In the genomic region with DNA sequence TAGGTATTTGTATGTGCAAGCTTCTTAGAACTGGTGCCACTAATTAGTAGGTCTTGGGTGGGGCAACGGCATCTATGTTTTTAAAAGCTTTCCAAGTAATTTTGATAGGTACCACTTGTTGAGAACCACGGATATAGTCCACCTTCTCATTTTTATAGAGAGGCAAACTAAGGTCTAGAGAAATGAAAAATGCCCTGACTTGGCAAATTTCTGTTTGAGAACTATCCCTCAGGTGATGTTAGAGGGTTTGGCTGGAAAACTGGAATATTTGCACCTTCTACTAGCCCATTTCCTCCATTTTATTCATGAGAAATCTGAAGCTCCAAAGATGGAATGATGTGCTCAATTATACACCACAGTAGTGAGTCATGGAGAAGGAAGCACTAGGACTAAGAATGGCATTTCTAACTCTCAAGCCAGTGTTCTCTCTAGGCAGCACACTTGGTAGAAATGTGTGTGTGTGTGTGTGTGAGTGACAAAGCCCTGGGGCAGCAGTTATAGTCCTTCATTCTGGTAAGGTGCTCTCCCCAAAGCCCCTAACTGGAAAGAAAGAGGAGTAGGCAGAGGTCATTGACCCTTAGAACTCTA, we compare ENCODE assay signal across 17 cellular contexts. TPM values are rescaled to one million over a fixed set of nuclear protein-coding genes. Genes with fewer than 3 reads are reported as not detected.
A peak's percentile ranks its signal among the peaks of the same experiment; 100 is the strongest.
DNase-seq lines count a peak whose midpoint lies in the region; ATAC-seq and TF ChIP-seq lines count a peak whose summit lies in the region.
"Had no signal": no experiment of that assay in that cellular context is flagged by ENCODE, and none has a peak within 500 bp of the region (broad histone marks: within the 10 kb centered on the region; RNA-seq: fewer than 3 reads in every experiment).

No MANE protein-coding gene starts in this region.

- H3K27ac ChIP-seq in CD4-positive, alpha-beta T cell (ENCODE audit: low read depth, low read length), result no peak overlapping the region
- H3K27ac ChIP-seq: uterus had no signal

- peak overlapping the region; percentile 58 for H3K4me3 Mint-ChIP-seq in CD4-positive, alpha-beta T cell
- H3K4me3 Mint-ChIP-seq in naive thymus-derived CD8-positive, alpha-beta T cell, result peak overlapping the region in 4 of 10 donors; percentile 29 to 62 (median 48)
- H3K4me3 Mint-ChIP-seq in stimulated activated memory B cell treated with anti-CD40 and anti-IgM and Interleukin-4, amounts not matched to agents 10 μg/mL and 1 μg/mL and 100 μg/mL, for 72 hours, result no peak overlapping the region
- H3K4me3 Mint-ChIP-seq in activated T-cell treated with anti-CD3 and anti-CD28 coated beads, Interleukin-2, amount 50 U/mL, for 72 hours, result no peak overlapping the region

- H3K9me3 ChIP-seq in CD4-positive, alpha-beta T cell (ENCODE audit: control insufficient read depth, low read length), result no peaks in the 10 kb centered on the region
- H3K9me3 ChIP-seq: uterus had no signal

- no peak for TF ChIP-seq CTCF in CD4-positive, alpha-beta T cell (IDR thresholded peaks at IDR 0.05)
- no peak for TF ChIP-seq CTCF in choroid plexus epithelial cell (conservative IDR thresholded peaks at IDR 0.05; ENCODE audit: low read depth, low read length)

- no peaks in the 10 kb centered on the region for H3K27me3 ChIP-seq in CD4-positive, alpha-beta T cell (ENCODE audit: control insufficient read depth, insufficient read depth, low read length)
- H3K27me3 ChIP-seq: uterus had no signal

- H3K27ac Mint-ChIP-seq in CD4-positive, alpha-beta T cell, result peak overlapping the region; percentile 36
- peak overlapping the region in 6 of 10 donors; percentile 37 to 85 (median 68) for H3K27ac Mint-ChIP-seq in naive thymus-derived CD8-positive, alpha-beta T cell
- H3K27ac Mint-ChIP-seq in stimulated activated memory B cell treated with anti-CD40 and anti-IgM and Interleukin-4, amounts not matched to agents 10 μg/mL and 1 μg/mL and 100 μg/mL, for 72 hours, result no peak overlapping the region
- H3K27ac Mint-ChIP-seq in activated T-cell treated with anti-CD3 and anti-CD28 coated beads, Interleukin-2, amount 50 U/mL, for 72 hours, result no peak overlapping the region

- no peak for ATAC-seq in CD4-positive, alpha-beta T cell (ENCODE audit: poor library complexity)
- ATAC-seq in naive thymus-derived CD8-positive, alpha-beta T cell, result no peak
- no peak for ATAC-seq in stimulated activated memory B cell treated with anti-CD40 and anti-IgM and Interleukin-4, amounts not matched to agents 10 μg/mL and 1 μg/mL and 100 μg/mL, for 72 hours
- ATAC-seq in GM19467 (IDR thresholded peaks at IDR 0.05; ENCODE audit: unreplicated experiment), result no peak
- no peak for ATAC-seq in activated T-cell treated with anti-CD3 and anti-CD28 coated beads, Interleukin-2, amount 50 U/mL, for 72 hours (replicated peaks in 1 of 2)
- ATAC-seq: Panc1 had no signal

- H3K4me3 ChIP-seq in choroid plexus epithelial cell (ENCODE audit: low read depth, low read length), result no peak overlapping the region
- H3K4me3 ChIP-seq: uterus had no signal

- DNase-seq in CD4-positive, alpha-beta T cell, result no peak
- DNase-seq in HT1080 (ENCODE audit: low read depth), result peak; percentile 64
- peak; percentile 54 for DNase-seq in choroid plexus epithelial cell (ENCODE audit: low read depth)
- DNase-seq in naive thymus-derived CD8-positive, alpha-beta T cell, result no peak
- DNase-seq in activated T-cell treated with anti-CD3 and anti-CD28 coated beads, Interleukin-2, amount 50 U/mL, for 72 hours, result no peak
- DNase-seq: activated CD4-positive, CD25-positive, alpha-beta regulatory T cell; activated gamma-delta T cell; effector CD8-positive, alpha-beta T cell; Kasumi-1; NCI-H1694 treated with DMSO at 0.1 percent for 48 hours; NCI-H524 treated with DMSO at 0.1 percent for 48 hours; T-helper 1 cell; uterus had no signal

- intact Hi-C loops in CD4-positive, alpha-beta T cell (cut with DNase I, micrococcal nuclease), result loop anchor here in 1 of 2 experiments (5.0 kb wide), 2 partner anchors 374 to 421 kb away; a partner anchor contains a TSS

- CTCF ChIA-PET in CD4-positive, alpha-beta T cell (lab: Charles Lee), result interaction anchor here (1.6 to 2.3 kb wide), 2 partner anchors 25 to 31 kb away, joined by 6 read pairs; no protein-coding TSS in a partner anchor

- H3K9me3 Mint-ChIP-seq in CD4-positive, alpha-beta T cell, result no peaks in the 10 kb centered on the region
- H3K9me3 Mint-ChIP-seq in naive thymus-derived CD8-positive, alpha-beta T cell, result no peaks in the 10 kb centered on the region
- H3K9me3 Mint-ChIP-seq in stimulated activated memory B cell treated with anti-CD40 and anti-IgM and Interleukin-4, amounts not matched to agents 10 μg/mL and 1 μg/mL and 100 μg/mL, for 72 hours, result no peaks in the 10 kb centered on the region
- H3K9me3 Mint-ChIP-seq in activated T-cell treated with anti-CD3 and anti-CD28 coated beads, Interleukin-2, amount 50 U/mL, for 72 hours, result no peaks in the 10 kb centered on the region

- H3K27me3 Mint-ChIP-seq in CD4-positive, alpha-beta T cell, result no peaks in the 10 kb centered on the region
- no peaks in the 10 kb centered on the region for H3K27me3 Mint-ChIP-seq in naive thymus-derived CD8-positive, alpha-beta T cell
- H3K27me3 Mint-ChIP-seq in stimulated activated memory B cell treated with anti-CD40 and anti-IgM and Interleukin-4, amounts not matched to agents 10 μg/mL and 1 μg/mL and 100 μg/mL, for 72 hours, result peaks cover 18% of the 10 kb centered on the region
- peaks cover 19% of the 10 kb centered on the region for H3K27me3 Mint-ChIP-seq in activated T-cell treated with anti-CD3 and anti-CD28 coated beads, Interleukin-2, amount 50 U/mL, for 72 hours (ENCODE audit: low read depth)

- H3K36me3 Mint-ChIP-seq in CD4-positive, alpha-beta T cell (ENCODE audit: low read depth), result peaks cover 6% of the 10 kb centered on the region
- no peaks in the 10 kb centered on the region for H3K36me3 Mint-ChIP-seq in naive thymus-derived CD8-positive, alpha-beta T cell
- no peaks in the 10 kb centered on the region for H3K36me3 Mint-ChIP-seq in stimulated activated memory B cell treated with anti-CD40 and anti-IgM and Interleukin-4, amounts not matched to agents 10 μg/mL and 1 μg/mL and 100 μg/mL, for 72 hours
- H3K36me3 Mint-ChIP-seq in activated T-cell treated with anti-CD3 and anti-CD28 coated beads, Interleukin-2, amount 50 U/mL, for 72 hours (ENCODE audit: insufficient read depth in 2 of 2), result no peaks in the 10 kb centered on the region

- POLR2A ChIA-PET in CD4-positive, alpha-beta T cell (lab: Charles Lee), result no interaction called here
- POLR2A ChIA-PET in naive thymus-derived CD8-positive, alpha-beta T cell (lab: Charles Lee), result interaction anchor here (0.7 to 2.4 kb wide), 4 partner anchors 25 to 63 kb away, joined by 3 to 14 read pairs (median 4); a partner anchor contains a TSS

- peaks cover 14% of the 10 kb centered on the region for H3K4me1 Mint-ChIP-seq in CD4-positive, alpha-beta T cell (ENCODE audit: low read depth)
- peaks cover 13 to 24% (median 21%) of the 10 kb centered on the region in 4 donors for H3K4me1 Mint-ChIP-seq in naive thymus-derived CD8-positive, alpha-beta T cell
- H3K4me1 Mint-ChIP-seq in stimulated activated memory B cell treated with anti-CD40 and anti-IgM and Interleukin-4, amounts not matched to agents 10 μg/mL and 1 μg/mL and 100 μg/mL, for 72 hours, result peaks cover 21% of the 10 kb centered on the region
- H3K4me1 Mint-ChIP-seq in activated T-cell treated with anti-CD3 and anti-CD28 coated beads, Interleukin-2, amount 50 U/mL, for 72 hours (ENCODE audit: low read depth), result peaks cover 20% of the 10 kb centered on the region

RNA-seq across cellular contexts. Expression of a gene that starts 1.8 kb away (rescaled TPM):
- 1 to 10 TPM; 8.0 to 8.5 TPM for total RNA-seq in CD4-positive, alpha-beta T cell
- 0.47 and 1.3 TPM in 2 replicates for total RNA-seq in HT1080 (2014; rRNA removed; shearing (Covaris generic))
- polyA plus RNA-seq in HT1080 (2015; cell fraction: cytosol; rRNA removed), result 0.86 and 0.99 TPM in 2 replicates
- polyA plus RNA-seq in HT1080 (2015; cell fraction: nucleus; rRNA removed), result 1.1 and 1.2 TPM in 2 replicates
- total RNA-seq in naive thymus-derived CD8-positive, alpha-beta T cell, result 1 to 10 TPM; 4.6 to 6.7 TPM
- polyA plus RNA-seq in naive thymus-derived CD8-positive, alpha-beta T cell, result 1 to 10 TPM in 2 of 3 donors, under 1 TPM in 1; 0.43 to 1.9 (median 1.2) TPM
- total RNA-seq in activated T-cell treated with anti-CD3 and anti-CD28 coated beads, Interleukin-2, amount 50 U/mL, for 72 hours, result 1 to 10 TPM; 1.0 to 1.8 TPM

RNA-seq across cellular contexts. Expression of a gene that starts 29.3 kb away (rescaled TPM):
- 1 to 10 TPM; 4.0 to 5.0 TPM for total RNA-seq in CD4-positive, alpha-beta T cell
- not detected in 2 replicates for total RNA-seq in HT1080 (2014; rRNA removed; shearing (Covaris generic))
- not detected in 2 replicates for polyA plus RNA-seq in HT1080 (2015; cell fraction: cytosol; rRNA removed)
- polyA plus RNA-seq in HT1080 (2015; cell fraction: nucleus; rRNA removed), result not detected in 2 replicates
- 1 to 10 TPM; 4.1 to 5.4 TPM for total RNA-seq in naive thymus-derived CD8-positive, alpha-beta T cell
- polyA plus RNA-seq in naive thymus-derived CD8-positive, alpha-beta T cell, result 1 to 10 TPM; 2.3 to 5.3 (median 4.6) TPM
- under 1 TPM; 0.34 to 0.39 TPM for total RNA-seq in activated T-cell treated with anti-CD3 and anti-CD28 coated beads, Interleukin-2, amount 50 U/mL, for 72 hours
- total RNA-seq: G401 had no signal

Comparison
In these comparisons a context has a peak if more than half of its experiments do, and no peak if none do; other contexts are left out.
1. DNase-seq: peak in HT1080 (single experiment) and choroid plexus epithelial cell (single experiment); none in CD4-positive, alpha-beta T cell (0 of 10), naive thymus-derived CD8-positive, alpha-beta T cell (0 of 10) and activated T-cell treated with anti-CD3 and anti-CD28 coated beads, Interleukin-2, amount 50 U/mL, for 72 hours (0 of 2).
2. H3K27ac Mint-ChIP-seq: peak in CD4-positive, alpha-beta T cell (single experiment) and naive thymus-derived CD8-positive, alpha-beta T cell (6 of 10); none in stimulated activated memory B cell treated with anti-CD40 and anti-IgM and Interleukin-4, amounts not matched to agents 10 μg/mL and 1 μg/mL and 100 μg/mL, for 72 hours (single experiment) and activated T-cell treated with anti-CD3 and anti-CD28 coated beads, Interleukin-2, amount 50 U/mL, for 72 hours (single experiment).